Comparison of ENCODE assay signal across 10 cellular contexts in the genomic region with DNA sequence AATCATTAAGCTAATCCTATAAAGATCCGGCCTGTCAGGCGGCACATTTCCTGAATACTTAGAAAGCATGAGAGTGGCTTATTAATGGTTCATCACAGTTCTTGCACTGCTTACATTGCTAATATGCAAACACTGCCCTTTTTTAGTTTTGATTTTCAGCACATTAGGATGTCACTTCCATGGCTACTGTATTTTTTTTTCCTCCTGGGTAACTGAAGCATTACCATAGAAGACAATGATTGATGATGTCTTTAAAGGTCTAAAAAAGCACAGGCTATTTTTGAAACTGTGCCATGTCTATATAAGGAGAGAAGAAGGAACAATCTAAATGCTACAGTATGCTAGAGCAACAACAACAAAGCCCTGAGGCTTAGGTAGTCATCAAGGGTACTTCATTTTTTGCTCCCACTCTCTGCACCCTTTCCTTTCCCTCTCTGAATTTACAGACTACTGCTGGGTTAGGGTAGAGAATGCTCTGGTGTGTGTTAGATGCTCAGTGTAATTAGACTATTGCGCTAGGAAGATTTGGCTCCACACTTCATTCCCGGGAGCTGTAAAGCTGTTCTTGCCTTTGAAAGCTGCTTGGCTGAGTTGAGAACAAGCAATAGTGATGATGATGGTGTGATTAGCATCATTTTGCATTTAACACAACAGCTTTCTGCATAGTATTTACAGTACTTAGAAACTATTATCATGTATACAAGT.
DNase-seq lines count a peak whose midpoint lies in the region; ATAC-seq and TF ChIP-seq lines count a peak whose summit lies in the region.
"Had no signal": no experiment of that assay in that cellular context is flagged by ENCODE, and none has a peak within 500 bp of the region (broad histone marks: within the 10 kb centered on the region; RNA-seq: fewer than 3 reads in every experiment).

No MANE protein-coding gene starts in this region.

- no peak overlapping the region for H3K9ac ChIP-seq in SK-N-MC (ENCODE audit: insufficient read length)

- H3K27ac ChIP-seq in SK-N-MC = no peak overlapping the region

- peak overlapping the region; percentile 13 to 64 (median 37) for H3K27ac Mint-ChIP-seq in nephron

- no peaks in the 10 kb centered on the region for H3K9me3 Mint-ChIP-seq in nephron

- peak overlapping the region; percentile 19; the same call in 1 of the 2 replicates for H3K4me3 ChIP-seq in SK-N-MC

- peaks cover 19% of the 10 kb centered on the region for H3K4me1 Mint-ChIP-seq in nephron

- no peaks in the 10 kb centered on the region for H3K27me3 Mint-ChIP-seq in nephron (ENCODE audit: low read depth)

- no peaks in the 10 kb centered on the region for H3K9me3 ChIP-seq in SK-N-MC (ENCODE audit: low read depth, low read length)

- H3K36me3 Mint-ChIP-seq in nephron (ENCODE audit: low read depth) = no peaks in the 10 kb centered on the region

- TF ChIP-seq CTCF in nephron (IDR thresholded peaks at IDR 0.05; ENCODE audit: unreplicated experiment in 3 of 3) = no peak

- no peak overlapping the region for H3K4me3 Mint-ChIP-seq in nephron

- ATAC-seq in GM18909 (IDR thresholded peaks at IDR 0.05; ENCODE audit: poor library complexity, unreplicated experiment) (peak; percentile 44), HG03280 (IDR thresholded peaks at IDR 0.05; ENCODE audit: unreplicated experiment) (peak; percentile 35), HG03108 (IDR thresholded peaks at IDR 0.05; ENCODE audit: unreplicated experiment) (no peak)

- DNase-seq in SK-N-MC (ENCODE audit: low read depth, low spot score) (no peak), AML-193 (lab: John Stamatoyannopoulos, UW) (no peak), GOT3 (lab: John Stamatoyannopoulos, UW) (no peak)
- DNase-seq: activated T-cell treated with anti-CD3 and anti-CD28 coated beads, Interleukin-2, amount 50 U/mL, for 48 hours; dermis blood vessel endothelial cell; MM.1S had no signal

- H3K36me3 ChIP-seq in SK-N-MC (ENCODE audit: insufficient read depth, low read length) = no peaks in the 10 kb centered on the region
